In genomic region chr3:128616516-128617269, GRCh38 we compare ENCODE assay signal across 9 cellular contexts. TPM values are rescaled to one million over a fixed set of nuclear protein-coding genes. Genes with fewer than 3 reads are reported as not detected.
A peak's percentile ranks its signal among the peaks of the same experiment; 100 is the strongest.
DNase-seq lines count a peak whose midpoint lies in the region; ATAC-seq, FAIRE-seq and TF ChIP-seq lines count a peak whose summit lies in the region.
"Had no signal": no experiment of that assay in that cellular context is flagged by ENCODE, and none has a peak within 500 bp of the region (broad histone marks: within the 10 kb centered on the region; RNA-seq: fewer than 3 reads in every experiment).

No MANE protein-coding gene starts in this region.

- DNase-seq in activated naive CD4-positive, alpha-beta T cell treated with anti-CD3 and anti-CD28 coated beads for 36 hours, result no peak
- DNase-seq in activated naive CD4-positive, alpha-beta T cell (lab: John Stamatoyannopoulos, UW), result no peak
- no peak for DNase-seq in activated T-helper 2 cell treated with anti-CD3 and anti-CD28 coated beads, Interferon-gamma antibody, Interleukin-2, Interleukin-4, amounts not matched to agents 10 μg/mL and 5 μg/mL and 100 μg/mL, durations not matched to agents 14 hours and 24 hours and 36 hours (ENCODE audit: low spot score)
- DNase-seq in HepG2 (ENCODE audit: low spot score), result no peak
- no peak for DNase-seq in tibial artery

- H4K20me1 ChIP-seq in HepG2 (ENCODE audit: insufficient read depth, low read length), result no peaks in the 10 kb centered on the region

- TF ChIP-seq EP300 in HepG2 (IDR thresholded peaks at IDR 0.05; ENCODE audit: low read depth in 2 of 2, low read length in 2 of 2), result no peak
- no peak for TF ChIP-seq EP300 in HepG2 (CRISPR knock-in tag; IDR thresholded peaks at IDR 0.05; ENCODE audit: borderline replicate concordance)

- no peak for TF ChIP-seq RAD21 in HepG2 (CRISPR knock-in tag; IDR thresholded peaks at IDR 0.05)

- no TSS peak for BruUV-seq in HepG2 (replicated peaks; lab: Mats Ljungman, UMichigan)

- TF ChIP-seq CTCF in HepG2 (CRISPR knock-in tag; IDR thresholded peaks at IDR 0.05) (no peak), tibial artery (IDR thresholded peaks at IDR 0.05) (no peak)

- H3K4me2 ChIP-seq in HepG2 (ENCODE audit: low read depth, low read length), result peak overlapping the region; percentile 80; the same call in 1 of the 2 replicates

- POLR2A ChIA-PET in HepG2 (lab: Yijun Ruan, JAX), result interaction anchor here (1.4 kb wide), 1 partner anchor 32 kb away, joined by 3 read pairs; no protein-coding TSS in a partner anchor

- H3K27ac Mint-ChIP-seq in activated naive CD4-positive, alpha-beta T cell treated with anti-CD3 and anti-CD28 coated beads for 36 hours, result peak overlapping the region; percentile 89
- H3K27ac Mint-ChIP-seq in activated T-helper 2 cell treated with anti-CD3 and anti-CD28 coated beads, Interferon-gamma antibody, Interleukin-2, Interleukin-4, amounts not matched to agents 10 μg/mL and 5 μg/mL and 100 μg/mL, durations not matched to agents 14 hours and 24 hours and 36 hours, result peak overlapping the region; percentile 84

- peaks cover 33% of the 10 kb centered on the region for H3K36me3 Mint-ChIP-seq in activated naive CD4-positive, alpha-beta T cell treated with anti-CD3 and anti-CD28 coated beads for 36 hours (ENCODE audit: low read depth)
- peaks cover 38% of the 10 kb centered on the region for H3K36me3 Mint-ChIP-seq in activated T-helper 2 cell treated with anti-CD3 and anti-CD28 coated beads, Interferon-gamma antibody, Interleukin-2, Interleukin-4, amounts not matched to agents 10 μg/mL and 5 μg/mL and 100 μg/mL, durations not matched to agents 14 hours and 24 hours and 36 hours (ENCODE audit: low read depth)

- TF ChIP-seq POLR2A in HepG2 (IDR thresholded peaks at IDR 0.05; ENCODE audit: insufficient read depth in 1 of 2, low read depth in 2 of 2, low read length in 2 of 2), result no peak

- intact Hi-C loops in activated naive CD4-positive, alpha-beta T cell treated with anti-CD3 and anti-CD28 coated beads for 36 hours (cut with micrococcal nuclease), result loop anchor here (1.0 to 5.0 kb wide), 10 partner anchors 34 to 506 kb away; partner anchors contain the start of genes RAB43 and RPN1
- intact Hi-C loops in activated T-helper 2 cell treated with anti-CD3 and anti-CD28 coated beads, Interferon-gamma antibody, Interleukin-2, Interleukin-4, amounts not matched to agents 10 μg/mL and 5 μg/mL and 100 μg/mL, durations not matched to agents 14 hours and 24 hours and 36 hours (cut with micrococcal nuclease), result loop anchor here (1.0 to 2.0 kb wide), 3 partner anchors 34 to 263 kb away; partner anchors contain the start of genes ACAD9 and RPN1
- intact Hi-C loops in HepG2 (cut with micrococcal nuclease; ENCODE audit: unreplicated experiment) (loop anchor here (10.0 kb wide), 1 partner anchor 328 kb away; no protein-coding TSS in a partner anchor), tibial artery (cut with DNase I; ENCODE audit: low total_unique reads) (loop anchor here (5.0 to 10.0 kb wide), 2 partner anchors 181 to 258 kb away; partner anchors contain the start of gene ACAD9)

- peak overlapping the region; percentile 95 for H3K4me3 Mint-ChIP-seq in activated naive CD4-positive, alpha-beta T cell treated with anti-CD3 and anti-CD28 coated beads for 36 hours
- H3K4me3 Mint-ChIP-seq in activated T-helper 2 cell treated with anti-CD3 and anti-CD28 coated beads, Interferon-gamma antibody, Interleukin-2, Interleukin-4, amounts not matched to agents 10 μg/mL and 5 μg/mL and 100 μg/mL, durations not matched to agents 14 hours and 24 hours and 36 hours (ENCODE audit: low read depth), result peak overlapping the region; percentile 86

- H3K9me3 Mint-ChIP-seq in activated naive CD4-positive, alpha-beta T cell treated with anti-CD3 and anti-CD28 coated beads for 36 hours, result no peaks in the 10 kb centered on the region
- no peaks in the 10 kb centered on the region for H3K9me3 Mint-ChIP-seq in activated T-helper 2 cell treated with anti-CD3 and anti-CD28 coated beads, Interferon-gamma antibody, Interleukin-2, Interleukin-4, amounts not matched to agents 10 μg/mL and 5 μg/mL and 100 μg/mL, durations not matched to agents 14 hours and 24 hours and 36 hours

- H3K9me3 ChIP-seq in HepG2 (ENCODE audit: low read length) (no peaks in the 10 kb centered on the region), tibial artery (no peaks in the 10 kb centered on the region)

- H3K36me3 ChIP-seq in HepG2 (replicated peaks in 1 of 2; ENCODE audit: control insufficient read depth in 1 of 2, insufficient read depth in 2 of 2, low read length in 2 of 2), result peaks cover 14 to 25% of the 10 kb centered on the region in 2 experiments
- H3K36me3 ChIP-seq in tibial artery, result peaks cover 7 to 26% (median 25%) of the 10 kb centered on the region in 3 donors

- H3K27me3 ChIP-seq in HepG2 (ENCODE audit: control insufficient read depth in 1 of 2, insufficient read depth in 2 of 2, low read length in 2 of 2) (no peaks in the 10 kb centered on the region), tibial artery (no peaks in the 10 kb centered on the region)

- FAIRE-seq in HepG2 (lab: Jason Lieb, UNC), result no peak
- FAIRE-seq: bronchial epithelial cell had no signal

- H3K9ac ChIP-seq in HepG2 (ENCODE audit: insufficient read depth, low read depth, low read length), result peak overlapping the region; percentile 82; the same call in 1 of the 2 replicates

- H3K27ac ChIP-seq in HepG2 (ENCODE audit: extremely low read length, insufficient read depth, low read length) (peak overlapping the region; percentile 48), tibial artery (peak overlapping the region; percentile 85 to 91)

- H3K4me1 ChIP-seq in HepG2 (ENCODE audit: insufficient read depth, low read length) (peaks cover 41% of the 10 kb centered on the region), tibial artery (peaks cover 0 to 20% (median 16%) of the 10 kb centered on the region in 4 donors)

- H2AFZ ChIP-seq in HepG2 (ENCODE audit: low read length), result no peak overlapping the region

- ATAC-seq in HepG2 (no peak), GM21619 (IDR thresholded peaks at IDR 0.05; ENCODE audit: unreplicated experiment) (no peak), GM21576 (IDR thresholded peaks at IDR 0.05; ENCODE audit: unreplicated experiment) (no peak), GM18907 (IDR thresholded peaks at IDR 0.05; ENCODE audit: unreplicated experiment) (no peak)

- 100% methylated on average over 1 of the region's 16 CpGs for WGBS in HepG2 (ENCODE audit: low lambda C conversion rate)

- H3K4me3 ChIP-seq in HepG2 (replicated peaks in 1 of 3; ENCODE audit: insufficient read depth in 1 of 3, low read depth in 2 of 3, low read length in 3 of 3) (peak overlapping the region in 1 of 3 experiments; percentile 83; a peak in 1 of 6 replicates), tibial artery (peak overlapping the region in 1 of 2 donors; percentile 98)

- in situ Hi-C loops in HepG2 (cut with HindIII; ENCODE audit: extremely low pct_ligation_motif_present, low pct_unique_long_range_greater_than_20kb), result no loop called here

- peaks cover 32% of the 10 kb centered on the region for H3K4me1 Mint-ChIP-seq in activated naive CD4-positive, alpha-beta T cell treated with anti-CD3 and anti-CD28 coated beads for 36 hours (ENCODE audit: low read depth)
- peaks cover 31% of the 10 kb centered on the region for H3K4me1 Mint-ChIP-seq in activated T-helper 2 cell treated with anti-CD3 and anti-CD28 coated beads, Interferon-gamma antibody, Interleukin-2, Interleukin-4, amounts not matched to agents 10 μg/mL and 5 μg/mL and 100 μg/mL, durations not matched to agents 14 hours and 24 hours and 36 hours (ENCODE audit: low read depth)

- no peaks in the 10 kb centered on the region for H3K27me3 Mint-ChIP-seq in activated naive CD4-positive, alpha-beta T cell treated with anti-CD3 and anti-CD28 coated beads for 36 hours (ENCODE audit: low read depth)
- H3K27me3 Mint-ChIP-seq in activated T-helper 2 cell treated with anti-CD3 and anti-CD28 coated beads, Interferon-gamma antibody, Interleukin-2, Interleukin-4, amounts not matched to agents 10 μg/mL and 5 μg/mL and 100 μg/mL, durations not matched to agents 14 hours and 24 hours and 36 hours (ENCODE audit: low read depth), result no peaks in the 10 kb centered on the region

- CTCF ChIA-PET in activated naive CD4-positive, alpha-beta T cell treated with anti-CD3 and anti-CD28 coated beads for 36 hours (lab: Charles Lee), result interaction anchor here (0.5 to 2.9 kb wide), 17 partner anchors 10 to 493 kb away, joined by 3 to 26 read pairs (median 6); partner anchors contain the start of genes ACAD9 and RUVBL1
- CTCF ChIA-PET in HepG2 (lab: Yijun Ruan, JAX; ENCODE audit: low intra/inter-chr PET ratio, low total read pairs), result interaction anchor here (0.6 to 1.9 kb wide), 3 partner anchors 178 to 334 kb away, joined by 3 to 8 read pairs (median 4); no protein-coding TSS in a partner anchor

- H3K79me2 ChIP-seq in HepG2 (ENCODE audit: insufficient read depth, low read length), result no peaks in the 10 kb centered on the region

RNA-seq across cellular contexts. Expression of gene RPN1, which starts 33.9 kb away (rescaled TPM):
- total RNA-seq in activated naive CD4-positive, alpha-beta T cell treated with anti-CD3 and anti-CD28 coated beads for 36 hours, result 100 to 1,000 TPM; 124 to 129 TPM
- total RNA-seq in activated T-helper 2 cell treated with anti-CD3 and anti-CD28 coated beads, Interferon-gamma antibody, Interleukin-2, Interleukin-4, amounts not matched to agents 10 μg/mL and 5 μg/mL and 100 μg/mL, durations not matched to agents 14 hours and 24 hours and 36 hours, result 212 and 217 TPM in 2 replicates
- 158 and 342 TPM in 2 replicates for total RNA-seq in HepG2 (2016; rRNA removed; fragmentation: Illumina TruSeq; extraction: Trizol)
- total RNA-seq in HepG2 (2016; cell fraction: cytosol; rRNA removed; fragmentation: Illumina TruSeq; extraction: Trizol; ENCODE audit: low read depth), result 95.2 and 99.3 TPM in 2 replicates
- total RNA-seq in HepG2 (2016; cell fraction: insoluble cytoplasmic fraction; rRNA removed; fragmentation: Illumina TruSeq; extraction: Trizol), result 156 and 336 TPM in 2 replicates
- total RNA-seq in HepG2 (2016; cell fraction: membrane; rRNA removed; fragmentation: Illumina TruSeq; extraction: Trizol), result 158 and 173 TPM in 2 replicates
- 246 and 283 TPM in 2 replicates for total RNA-seq in HepG2 (2016; cell fraction: nucleus; rRNA removed; fragmentation: Illumina TruSeq; extraction: Trizol)
- 243 and 290 TPM in 2 replicates for polyA plus RNA-seq in HepG2 (2011; rRNA removed)
- polyA plus RNA-seq in HepG2 (2011; cell fraction: cytosol; rRNA removed), result 241 and 251 TPM in 2 replicates
- 102 and 103 TPM in 2 replicates for polyA plus RNA-seq in HepG2 (2011; cell fraction: nucleus; rRNA removed)
- 136 and 184 TPM in 2 replicates for polyA plus RNA-seq in HepG2 (2012)
- 84.9 and 88.7 TPM in 2 replicates for polyA plus RNA-seq in HepG2 (2016; cell fraction: cytosol; fragmentation: Illumina TruSeq; extraction: Trizol; ENCODE audit: low read depth)
- polyA plus RNA-seq in HepG2 (2016; cell fraction: insoluble cytoplasmic fraction; fragmentation: Illumina TruSeq; extraction: Trizol; ENCODE audit: low read depth), result 124 and 131 TPM in 2 replicates
- polyA plus RNA-seq in HepG2 (2016; cell fraction: membrane; fragmentation: Illumina TruSeq; extraction: Trizol; ENCODE audit: low read depth), result 106 and 122 TPM in 2 replicates
- 289 and 294 TPM in 2 replicates for polyA plus RNA-seq in HepG2 (2016; cell fraction: nucleus; fragmentation: Illumina TruSeq; extraction: Trizol; ENCODE audit: insufficient read depth, low read depth)
- 467 and 766 TPM in 2 replicates for polyA minus RNA-seq in HepG2 (2011; rRNA and poly(A)+ RNA removed; ENCODE audit: low replicate concordance)
- polyA minus RNA-seq in HepG2 (2011; cell fraction: cytosol; rRNA and poly(A)+ RNA removed), result 220 and 227 TPM in 2 replicates
- polyA minus RNA-seq in HepG2 (2011; cell fraction: nucleus; rRNA and poly(A)+ RNA removed), result 116 and 127 TPM in 2 replicates
